18 cellular contexts compared by ENCODE assay signal in the genomic region with DNA sequence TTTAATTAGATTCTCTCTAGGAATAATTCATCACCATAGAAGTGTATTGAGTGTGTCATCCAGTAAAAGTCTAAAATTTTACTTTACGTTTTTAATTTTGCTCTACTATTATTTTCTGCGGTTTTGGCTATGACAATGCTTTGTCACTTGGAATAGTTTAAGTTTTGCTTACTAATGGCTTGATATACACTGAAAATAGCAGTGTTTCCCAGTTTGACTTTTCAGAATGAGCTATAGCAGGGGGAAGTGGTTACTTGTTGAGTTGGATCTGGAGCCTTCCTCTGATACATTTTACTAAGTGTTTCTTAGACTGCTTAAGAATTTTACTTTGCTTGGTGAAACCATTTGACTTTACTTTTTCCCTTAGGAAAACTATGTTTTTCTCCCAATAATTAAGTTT. TPM values are rescaled to one million over a fixed set of nuclear protein-coding genes. Genes with fewer than 3 reads are reported as not detected.
A peak's percentile ranks its signal among the peaks of the same experiment; 100 is the strongest.
DNase-seq lines count a peak whose midpoint lies in the region; ATAC-seq, FAIRE-seq and TF ChIP-seq lines count a peak whose summit lies in the region.
"Had no signal": no experiment of that assay in that cellular context is flagged by ENCODE, and none has a peak within 500 bp of the region (broad histone marks: within the 10 kb centered on the region; RNA-seq: fewer than 3 reads in every experiment).

No MANE protein-coding gene starts in this region.

- H3K27me3 ChIP-seq in GM12878 (replicated peaks in 1 of 2; ENCODE audit: control insufficient read depth in 2 of 2, insufficient read depth in 2 of 2, low read length in 1 of 2) (no peaks in the 10 kb centered on the region), WERI-Rb-1 (ENCODE audit: insufficient read depth, low read depth, severe bottlenecking) (no peaks in the 10 kb centered on the region)
- H3K27me3 ChIP-seq: BLaER1 treated with 17β-estradiol and CSF1 and Interleukin-3, amounts not matched to agents 10 nM and 100 nM had no signal

- TF ChIP-seq POLR2A in GM12878 (IDR thresholded peaks at IDR 0.05; ENCODE audit: low read depth, low read length) = no peak

- no peaks in the 10 kb centered on the region for H3K27me3 Mint-ChIP-seq in natural killer cell treated with Interleukin-12 subunit alpha and Interleukin-12 subunit beta and Interleukin-15 and Interleukin-18, amount 100 ng/mL, for 72 hours
- no peaks in the 10 kb centered on the region for H3K27me3 Mint-ChIP-seq in natural killer cell (ENCODE audit: low read depth in 2 of 2)
- H3K27me3 Mint-ChIP-seq: CD4-positive, alpha-beta T cell had no signal

- no peak for TF ChIP-seq CTCF in natural killer cell (IDR thresholded peaks at IDR 0.05)
- no peak for TF ChIP-seq CTCF in GM12878 (IDR thresholded peaks at IDR 0.05 in 2 of 3, conservative IDR thresholded peaks at IDR 0.05 in 1 of 3; ENCODE audit: control insufficient read depth in 2 of 3, extremely low read depth in 1 of 3, insufficient read depth in 1 of 3, low read depth in 3 of 3, low read length in 3 of 3)
- no peak for TF ChIP-seq CTCF in WERI-Rb-1 (IDR thresholded peaks at IDR 0.05; ENCODE audit: low read depth, low read length)

- H4K20me1 ChIP-seq in GM12878 (ENCODE audit: control insufficient read depth, insufficient read depth) = no peaks in the 10 kb centered on the region

- peak in 1 of 2 donors; percentile 65 for ATAC-seq in natural killer cell treated with Interleukin-12 subunit alpha and Interleukin-12 subunit beta and Interleukin-15 and Interleukin-18, amount 100 ng/mL, for 72 hours
- ATAC-seq in natural killer cell (no peak), GM12878 (peak; percentile 31; the same call in 2 of the 3 replicates), GM18907 (IDR thresholded peaks at IDR 0.05; ENCODE audit: unreplicated experiment) (no peak), HG02970 (IDR thresholded peaks at IDR 0.05; ENCODE audit: low FRiP score, unreplicated experiment) (no peak)

- H3K9me3 Mint-ChIP-seq in natural killer cell treated with Interleukin-12 subunit alpha and Interleukin-12 subunit beta and Interleukin-15 and Interleukin-18, amount 100 ng/mL, for 72 hours = no peaks in the 10 kb centered on the region
- H3K9me3 Mint-ChIP-seq in natural killer cell = no peaks in the 10 kb centered on the region
- H3K9me3 Mint-ChIP-seq: CD4-positive, alpha-beta T cell; H9 had no signal

- no peaks in the 10 kb centered on the region for H3K9me3 ChIP-seq in GM12878 (replicated peaks; ENCODE audit: control insufficient read depth, insufficient read depth, low read length)
- H3K9me3 ChIP-seq in WERI-Rb-1 (ENCODE audit: severe bottlenecking) = no peaks in the 10 kb centered on the region
- H3K9me3 ChIP-seq: BLaER1 treated with 17β-estradiol and CSF1 and Interleukin-3, amounts not matched to agents 10 nM and 100 nM had no signal

- WGBS in GM12878 (ENCODE audit: insufficient coverage, insufficient replicate concordance, low lambda C conversion rate, missing lambda C conversion rate) = 37% methylated on average over 2 of the region's 2 CpGs

- no peak overlapping the region for H3K9ac ChIP-seq in GM12878 (ENCODE audit: control insufficient read depth, insufficient read depth, low read length)

- peaks cover 0 to 3% of the 10 kb centered on the region in 2 experiments; a peak in 1 of 4 replicates for H3K36me3 ChIP-seq in GM12878 (ENCODE audit: control insufficient read depth in 2 of 2, insufficient read depth in 2 of 2, low read length in 1 of 2)
- peaks cover 30% of the 10 kb centered on the region for H3K36me3 ChIP-seq in WERI-Rb-1

- BruUV-seq in GM12878 (replicated peaks; lab: Mats Ljungman, UMichigan) = no TSS peak

- H3K4me3 ChIP-seq in GM12878 = no peak overlapping the region
- H3K4me3 ChIP-seq in WERI-Rb-1 (ENCODE audit: low read depth, low read length) = no peak overlapping the region
- H3K4me3 ChIP-seq: BLaER1 treated with 17β-estradiol and CSF1 and Interleukin-3, amounts not matched to agents 10 nM and 100 nM had no signal

- H3K4me1 ChIP-seq in GM12878 (ENCODE audit: control insufficient read depth, insufficient read depth, low read length) = peaks cover 4% of the 10 kb centered on the region; the same call in 1 of the 2 replicates

- H3K36me3 Mint-ChIP-seq in natural killer cell treated with Interleukin-12 subunit alpha and Interleukin-12 subunit beta and Interleukin-15 and Interleukin-18, amount 100 ng/mL, for 72 hours = peaks cover 4% of the 10 kb centered on the region
- peaks cover 6% of the 10 kb centered on the region for H3K36me3 Mint-ChIP-seq in natural killer cell

- SMC1A ChIA-PET in GM12878 (lab: Charles Lee; ENCODE audit: uncharacterized antibody, unreplicated experiment) = interaction anchor here (0.6 to 2.4 kb wide), 3 partner anchors 28 to 49 kb away, joined by 3 to 5 read pairs (median 3); no protein-coding TSS in a partner anchor

- H3K4me2 ChIP-seq in GM12878 (ENCODE audit: control insufficient read depth, insufficient read depth) = peak overlapping the region; percentile 13; the same call in 1 of the 2 replicates

- RAD21 ChIA-PET in GM12878 (lab: Charles Lee; ENCODE audit: unreplicated experiment) = no interaction called here

- in situ Hi-C loops in GM12878 (cut with MboI) = no loop called here

- no peak for TF ChIP-seq RAD21 in GM12878 (IDR thresholded peaks at IDR 0.05; ENCODE audit: insufficient read depth, low read depth, low read length)

- peak overlapping the region; percentile 30 for H3K4me3 Mint-ChIP-seq in natural killer cell treated with Interleukin-12 subunit alpha and Interleukin-12 subunit beta and Interleukin-15 and Interleukin-18, amount 100 ng/mL, for 72 hours
- H3K4me3 Mint-ChIP-seq in natural killer cell = no peak overlapping the region
- H3K4me3 Mint-ChIP-seq: CD4-positive, alpha-beta T cell; H9 had no signal

- H2AFZ ChIP-seq in GM12878 (ENCODE audit: control insufficient read depth, low read depth, low read length) = no peak overlapping the region

- H3K27ac ChIP-seq in GM12878 (ENCODE audit: control insufficient read depth, insufficient read depth) (peak overlapping the region; percentile 11; the same call in 1 of the 2 replicates), WERI-Rb-1 (no peak overlapping the region)
- H3K27ac ChIP-seq: BLaER1 treated with 17β-estradiol and CSF1 and Interleukin-3, amounts not matched to agents 10 nM and 100 nM had no signal

- intact Hi-C loops in natural killer cell (cut with micrococcal nuclease) (no loop called here), GM12878 (cut with micrococcal nuclease; ENCODE audit: unreplicated experiment) (no loop called here)

- TF ChIP-seq EP300 in GM12878 (IDR thresholded peaks at IDR 0.05; ENCODE audit: borderline replicate concordance in 1 of 2, control insufficient read depth in 1 of 2, low read depth in 2 of 2, low read length in 2 of 2) = no peak

- DNase-seq in NOMO-1 treated with DMSO at 0.1 percent for 48 hours (lab: John Stamatoyannopoulos, UW; ENCODE audit: unreplicated experiment) (peak; percentile 19), NOMO-1 treated with dmso at 0.1 percent for 144 hours (lab: John Stamatoyannopoulos, UW; ENCODE audit: unreplicated experiment) (no peak), natural killer cell (no peak), GM12878 (ENCODE audit: low read depth, low spot score) (no peak), WERI-Rb-1 (no peak)
- DNase-seq in natural killer cell treated with Interleukin-12 subunit alpha and Interleukin-12 subunit beta and Interleukin-15 and Interleukin-18, amount 100 ng/mL, for 72 hours (ENCODE audit: low spot score) = no peak
- DNase-seq: 8988T; Calu3; CD4-positive, alpha-beta T cell; DMS 273 treated with DMSO at 0.1 percent for 48 hours; GOT3; H9 had no signal

- FAIRE-seq in GM12878 (lab: Jason Lieb, UNC) = no peak
- FAIRE-seq: GM19239 had no signal

- POLR2A ChIA-PET in GM12878 (lab: Charles Lee) = interaction anchor here (0.6 kb wide), 1 partner anchor 60 kb away, joined by 4 read pairs; no protein-coding TSS in a partner anchor

- H3K4me1 Mint-ChIP-seq in natural killer cell treated with Interleukin-12 subunit alpha and Interleukin-12 subunit beta and Interleukin-15 and Interleukin-18, amount 100 ng/mL, for 72 hours (ENCODE audit: low read depth in 2 of 2) = peaks cover 18 to 32% of the 10 kb centered on the region in 2 donors
- peaks cover 13 to 17% of the 10 kb centered on the region in 2 donors for H3K4me1 Mint-ChIP-seq in natural killer cell

- CTCF ChIA-PET in GM12878 (lab: Yijun Ruan, JAX) = no interaction called here

- H3K79me2 ChIP-seq in GM12878 (ENCODE audit: control insufficient read depth, insufficient read depth, low read length) = peaks cover 8% of the 10 kb centered on the region

- H3K27ac Mint-ChIP-seq in natural killer cell treated with Interleukin-12 subunit alpha and Interleukin-12 subunit beta and Interleukin-15 and Interleukin-18, amount 100 ng/mL, for 72 hours = peak overlapping the region in 1 of 2 donors; percentile 10
- peak overlapping the region in 1 of 2 donors; percentile 26 for H3K27ac Mint-ChIP-seq in natural killer cell
- H3K27ac Mint-ChIP-seq: CD4-positive, alpha-beta T cell had no signal

RNA-seq across cellular contexts. Expression of a gene that starts 5.0 kb away (rescaled TPM):
- total RNA-seq in natural killer cell treated with Interleukin-12 subunit alpha and Interleukin-12 subunit beta and Interleukin-15 and Interleukin-18, amount 100 ng/mL, for 72 hours = 10 to 100 TPM; 15.5 to 23.7 TPM
- total RNA-seq in natural killer cell (10 to 100 TPM; 18.6 to 22.8 (median 18.7) TPM), GM12878 (2014; rRNA removed) (12.2 and 12.7 TPM in 2 replicates), GM12878 (2014; rRNA removed; fragmentation: Illumina TruSeq; extraction: Trizol) (9.4 and 10.3 TPM in 2 replicates), GM12878 (2021) (10.3 and 11.8 TPM in 2 replicates)
- 36.5 and 37.0 TPM in 2 replicates for total RNA-seq in GM12878 (2013; cell fraction: nucleolus; rRNA removed)
- polyA plus RNA-seq in GM12878 (2011; ENCODE audit: low read depth) = 2.7 TPM
- polyA plus RNA-seq in GM12878 (2011; rRNA removed) (8.6 and 10.6 TPM in 2 replicates), GM12878 (2014; fragmentation: Illumina TruSeq; extraction: Trizol) (8.5 and 10.7 TPM in 2 replicates), GM12878 (2014; fragmentation: Nextera tagmentation; extraction: Ambion mirVana) (1 to 10 TPM; 2.4 to 4.4 TPM), GM12878 (2014; rRNA removed) (7.0 and 7.1 TPM in 2 replicates), GM12878 (2016; fragmentation: Nextera tagmentation; extraction: Ambion mirVana) (1 to 10 TPM; 6.8 to 6.9 TPM)
- polyA plus RNA-seq in GM12878 (2011; cell fraction: cytosol; rRNA removed) = 5.0 and 7.7 TPM in 2 replicates
- polyA plus RNA-seq in GM12878 (2011; cell fraction: nucleus; rRNA removed) = 7.1 and 10.2 TPM in 2 replicates
- polyA plus RNA-seq in GM12878 (2012) = 3.7 and 5.3 TPM in 2 replicates
- polyA minus RNA-seq in GM12878 (2011; rRNA and poly(A)+ RNA removed) = 10.9 and 16.5 TPM in 2 replicates
- polyA minus RNA-seq in GM12878 (2011; cell fraction: cytosol; rRNA and poly(A)+ RNA removed) = 7.1 and 10.0 TPM in 2 replicates
- 2.9 and 6.0 TPM in 2 replicates for polyA minus RNA-seq in GM12878 (2011; cell fraction: nucleus; rRNA and poly(A)+ RNA removed)

RNA-seq across cellular contexts. Expression of a gene that starts 7.7 kb away (rescaled TPM):
- total RNA-seq in natural killer cell treated with Interleukin-12 subunit alpha and Interleukin-12 subunit beta and Interleukin-15 and Interleukin-18, amount 100 ng/mL, for 72 hours = 10 to 100 TPM; 15.1 to 18.0 TPM
- 10 to 100 TPM; 13.4 to 20.5 (median 13.5) TPM for total RNA-seq in natural killer cell
- 9.2 and 9.5 TPM in 2 replicates for total RNA-seq in GM12878 (2013; cell fraction: nucleolus; rRNA removed)
- total RNA-seq in GM12878 (2014; rRNA removed) = 7.6 and 8.7 TPM in 2 replicates
- total RNA-seq in GM12878 (2014; rRNA removed; fragmentation: Illumina TruSeq; extraction: Trizol) = 6.3 and 6.5 TPM in 2 replicates
- 8.5 and 10.8 TPM in 2 replicates for total RNA-seq in GM12878 (2021)
- 5.6 TPM for polyA plus RNA-seq in GM12878 (2011; ENCODE audit: low read depth)
- 10.1 and 14.6 TPM in 2 replicates for polyA plus RNA-seq in GM12878 (2011; rRNA removed)
- polyA plus RNA-seq in GM12878 (2011; cell fraction: cytosol; rRNA removed) = 20.3 and 21.5 TPM in 2 replicates
- polyA plus RNA-seq in GM12878 (2011; cell fraction: nucleus; rRNA removed) = 17.7 and 18.3 TPM in 2 replicates
- 6.6 and 6.7 TPM in 2 replicates for polyA plus RNA-seq in GM12878 (2012)
- 7.9 and 8.2 TPM in 2 replicates for polyA plus RNA-seq in GM12878 (2014; fragmentation: Illumina TruSeq; extraction: Trizol)
- 1 to 10 TPM; 2.7 to 3.9 TPM for polyA plus RNA-seq in GM12878 (2014; fragmentation: Nextera tagmentation; extraction: Ambion mirVana)
- polyA plus RNA-seq in GM12878 (2014; rRNA removed) = 8.8 and 9.8 TPM in 2 replicates
- 1 to 10 TPM; 7.2 to 7.6 TPM for polyA plus RNA-seq in GM12878 (2016; fragmentation: Nextera tagmentation; extraction: Ambion mirVana)
- polyA minus RNA-seq in GM12878 (2011; rRNA and poly(A)+ RNA removed) = 13.1 and 16.9 TPM in 2 replicates
- 10.6 and 11.2 TPM in 2 replicates for polyA minus RNA-seq in GM12878 (2011; cell fraction: cytosol; rRNA and poly(A)+ RNA removed)
- 4.2 and 6.9 TPM in 2 replicates for polyA minus RNA-seq in GM12878 (2011; cell fraction: nucleus; rRNA and poly(A)+ RNA removed)

RNA-seq across cellular contexts. Expression of a gene that starts 53.2 kb away (rescaled TPM):
- total RNA-seq in natural killer cell treated with Interleukin-12 subunit alpha and Interleukin-12 subunit beta and Interleukin-15 and Interleukin-18, amount 100 ng/mL, for 72 hours = 1 to 10 TPM; 3.4 to 8.6 TPM
- total RNA-seq in natural killer cell (under 1 TPM; 0.42 to 0.66 (median 0.65) TPM), GM12878 (2014; rRNA removed) (7.0 and 7.9 TPM in 2 replicates), GM12878 (2014; rRNA removed; fragmentation: Illumina TruSeq; extraction: Trizol) (5.0 and 5.3 TPM in 2 replicates), GM12878 (2021) (6.9 and 7.4 TPM in 2 replicates)
- total RNA-seq in GM12878 (2013; cell fraction: nucleolus; rRNA removed) = 2.2 and 2.5 TPM in 2 replicates
- polyA plus RNA-seq in GM12878 (2011; ENCODE audit: low read depth) = 1.6 TPM
- polyA plus RNA-seq in GM12878 (2011; rRNA removed) (1.4 and 1.5 TPM in 2 replicates), GM12878 (2014; fragmentation: Illumina TruSeq; extraction: Trizol) (3.5 and 4.7 TPM in 2 replicates), GM12878 (2014; fragmentation: Nextera tagmentation; extraction: Ambion mirVana) (1 to 10 TPM in 1 of 2 experiments, under 1 TPM in 1; 0.47 to 1.6 TPM), GM12878 (2014; rRNA removed) (5.7 and 6.0 TPM in 2 replicates), GM12878 (2016; fragmentation: Nextera tagmentation; extraction: Ambion mirVana) (1 to 10 TPM; 3.6 to 4.7 TPM)
- polyA plus RNA-seq in GM12878 (2011; cell fraction: cytosol; rRNA removed) = 1.5 TPM in 2 replicates
- polyA plus RNA-seq in GM12878 (2011; cell fraction: nucleus; rRNA removed) = 0.45 and 0.57 TPM in 2 replicates
- 2.0 and 2.3 TPM in 2 replicates for polyA plus RNA-seq in GM12878 (2012)
- polyA minus RNA-seq in GM12878 (2011; rRNA and poly(A)+ RNA removed) = 1.2 and 1.3 TPM in 2 replicates
- 1.5 and 1.7 TPM in 2 replicates for polyA minus RNA-seq in GM12878 (2011; cell fraction: cytosol; rRNA and poly(A)+ RNA removed)
- 0.24 and 0.38 TPM in 2 replicates for polyA minus RNA-seq in GM12878 (2011; cell fraction: nucleus; rRNA and poly(A)+ RNA removed)
- total RNA-seq: HT1080 had no signal

RNA-seq across cellular contexts. Expression of a gene that starts 55.8 kb away (rescaled TPM):
- not detected for total RNA-seq in natural killer cell treated with Interleukin-12 subunit alpha and Interleukin-12 subunit beta and Interleukin-15 and Interleukin-18, amount 100 ng/mL, for 72 hours
- not detected for total RNA-seq in natural killer cell
- total RNA-seq in GM12878 (2013; cell fraction: nucleolus; rRNA removed) = not detected in 2 replicates
- not detected in 2 replicates for total RNA-seq in GM12878 (2014; rRNA removed)
- not detected in 2 replicates for total RNA-seq in GM12878 (2014; rRNA removed; fragmentation: Illumina TruSeq; extraction: Trizol)
- total RNA-seq in GM12878 (2021) = 0.27 TPM in 1 of 2 replicates, not detected in the other
- not detected for polyA plus RNA-seq in GM12878 (2011; ENCODE audit: low read depth)
- polyA plus RNA-seq in GM12878 (2011; rRNA removed) = not detected in 2 replicates
- not detected in 2 replicates for polyA plus RNA-seq in GM12878 (2011; cell fraction: cytosol; rRNA removed)
- polyA plus RNA-seq in GM12878 (2011; cell fraction: nucleus; rRNA removed) = not detected in 2 replicates
- polyA plus RNA-seq in GM12878 (2012) = not detected in 2 replicates
- not detected in 2 replicates for polyA plus RNA-seq in GM12878 (2014; fragmentation: Illumina TruSeq; extraction: Trizol)
- polyA plus RNA-seq in GM12878 (2014; fragmentation: Nextera tagmentation; extraction: Ambion mirVana) = not detected
- not detected in 2 replicates for polyA plus RNA-seq in GM12878 (2014; rRNA removed)
- not detected for polyA plus RNA-seq in GM12878 (2016; fragmentation: Nextera tagmentation; extraction: Ambion mirVana)
- polyA minus RNA-seq in GM12878 (2011; rRNA and poly(A)+ RNA removed) = not detected in 2 replicates
- not detected in 2 replicates for polyA minus RNA-seq in GM12878 (2011; cell fraction: cytosol; rRNA and poly(A)+ RNA removed)
- not detected in 2 replicates for polyA minus RNA-seq in GM12878 (2011; cell fraction: nucleus; rRNA and poly(A)+ RNA removed)
- total RNA-seq: Calu3; CD4-positive, alpha-beta T cell; Daoy; H9; HT1080 had no signal
